ENCODE assay signal across 1 cellular context in genomic region chr19:42242071-42242511, GRCh38.
TF ChIP-seq lines count a peak whose summit lies in the region.

No MANE protein-coding gene starts in this region.

TF ChIP-seq in HEK293, 187 proteins besides CTCF, POLR2A, EP300 and RAD21 (continued from another document):
- TF ChIP-seq, protein P1, sequence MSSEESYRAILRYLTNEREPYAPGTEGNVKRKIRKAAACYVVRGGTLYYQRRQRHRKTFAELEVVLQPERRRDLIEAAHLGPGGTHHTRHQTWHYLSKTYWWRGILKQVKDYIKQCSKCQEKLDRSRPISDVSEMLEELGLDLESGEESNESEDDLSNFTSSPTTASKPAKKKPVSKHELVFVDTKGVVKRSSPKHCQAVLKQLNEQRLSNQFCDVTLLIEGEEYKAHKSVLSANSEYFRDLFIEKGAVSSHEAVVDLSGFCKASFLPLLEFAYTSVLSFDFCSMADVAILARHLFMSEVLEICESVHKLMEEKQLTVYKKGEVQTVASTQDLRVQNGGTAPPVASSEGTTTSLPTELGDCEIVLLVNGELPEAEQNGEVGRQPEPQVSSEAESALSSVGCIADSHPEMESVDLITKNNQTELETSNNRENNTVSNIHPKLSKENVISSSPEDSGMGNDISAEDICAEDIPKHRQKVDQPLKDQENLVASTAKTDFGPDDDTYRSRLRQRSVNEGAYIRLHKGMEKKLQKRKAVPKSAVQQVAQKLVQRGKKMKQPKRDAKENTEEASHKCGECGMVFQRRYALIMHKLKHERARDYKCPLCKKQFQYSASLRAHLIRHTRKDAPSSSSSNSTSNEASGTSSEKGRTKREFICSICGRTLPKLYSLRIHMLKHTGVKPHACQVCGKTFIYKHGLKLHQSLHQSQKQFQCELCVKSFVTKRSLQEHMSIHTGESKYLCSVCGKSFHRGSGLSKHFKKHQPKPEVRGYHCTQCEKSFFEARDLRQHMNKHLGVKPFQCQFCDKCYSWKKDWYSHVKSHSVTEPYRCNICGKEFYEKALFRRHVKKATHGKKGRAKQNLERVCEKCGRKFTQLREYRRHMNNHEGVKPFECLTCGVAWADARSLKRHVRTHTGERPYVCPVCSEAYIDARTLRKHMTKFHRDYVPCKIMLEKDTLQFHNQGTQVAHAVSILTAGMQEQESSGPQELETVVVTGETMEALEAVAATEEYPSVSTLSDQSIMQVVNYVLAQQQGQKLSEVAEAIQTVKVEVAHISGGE (tag by site-specific recombination; conservative IDR thresholded peaks at IDR 0.05; ENCODE audit: low read depth) = 0 out of 2 replicates have a peak, but pooled peaks have one; percentile 5
- no peak for TF ChIP-seq ZNF146 (tag by site-specific recombination; IDR thresholded peaks at IDR 0.05)
- TF ChIP-seq ZSCAN23 (tag by site-specific recombination; IDR thresholded peaks at IDR 0.05) = no peak
- no peak for TF ChIP-seq SCRT1 (tag by site-specific recombination; IDR thresholded peaks at IDR 0.05; ENCODE audit: borderline replicate concordance)
